ENCODE assay signal across 1 cellular context in genomic region chr2:85420743-85421705, GRCh38.
TF ChIP-seq lines count a peak whose summit lies in the region.

No MANE protein-coding gene starts in this region.

TF ChIP-seq in HepG2, 621 proteins besides CTCF, POLR2A, EP300 and RAD21 (continued from another document and continues in another):
- TF ChIP-seq HMGXB3 (CRISPR knock-in tag; IDR thresholded peaks at IDR 0.05; ENCODE audit: borderline replicate concordance) (peak; percentile 83), ESRRA (CRISPR knock-in tag; IDR thresholded peaks at IDR 0.05; ENCODE audit: low read depth) (peak; percentile 30), TOPORS (CRISPR knock-in tag; IDR thresholded peaks at IDR 0.05) (no peak), THRA (CRISPR knock-in tag; IDR thresholded peaks at IDR 0.05; ENCODE audit: borderline replicate concordance) (peak; percentile 97), ZNF543 (CRISPR knock-in tag; IDR thresholded peaks at IDR 0.05) (peak; percentile 49; the same call in 1 of the 2 replicates), ZSCAN9 (CRISPR knock-in tag; IDR thresholded peaks at IDR 0.05; ENCODE audit: borderline replicate concordance) (peak; percentile 84; the same call in 1 of the 2 replicates), KLF11 (CRISPR knock-in tag; IDR thresholded peaks at IDR 0.05) (peak; percentile 95), ONECUT2 (CRISPR knock-in tag; IDR thresholded peaks at IDR 0.05) (peak; percentile 93), MAF1 (CRISPR knock-in tag; IDR thresholded peaks at IDR 0.05; ENCODE audit: borderline replicate concordance) (0 out of 2 replicates have a peak, but pooled peaks have one; percentile 74), HHEX (CRISPR knock-in tag; IDR thresholded peaks at IDR 0.05) (peak; percentile 93), FOXK2 (IDR thresholded peaks at IDR 0.05) (0 out of 2 replicates have a peak, but pooled peaks have one; percentile 31), TAF15 (IDR thresholded peaks at IDR 0.05; ENCODE audit: low read depth, low read length, poor library complexity, severe bottlenecking) (peak; percentile 64), TBX3 (IDR thresholded peaks at IDR 0.05; ENCODE audit: borderline replicate concordance) (peak; percentile 97), FOSL2 (CRISPR knock-in tag; IDR thresholded peaks at IDR 0.05) (peak; percentile 99), FOXK1 (CRISPR knock-in tag; IDR thresholded peaks at IDR 0.05; ENCODE audit: borderline replicate concordance, low read depth) (peak; percentile 95), ZMYM3 (CRISPR knock-in tag; IDR thresholded peaks at IDR 0.05) (peak; percentile 60; the same call in 1 of the 2 replicates), ZKSCAN8 (CRISPR knock-in tag; IDR thresholded peaks at IDR 0.05; ENCODE audit: borderline replicate concordance) (peak; percentile 96), YEATS4 (CRISPR knock-in tag; IDR thresholded peaks at IDR 0.05; ENCODE audit: borderline replicate concordance) (peak; percentile 59), NFYC (CRISPR knock-in tag; IDR thresholded peaks at IDR 0.05) (peak; percentile 32; the same call in 1 of the 2 replicates), KMT2A (CRISPR knock-in tag; IDR thresholded peaks at IDR 0.05) (peak; percentile 82), ZNF263 (CRISPR knock-in tag; IDR thresholded peaks at IDR 0.05) (peak; percentile 76), KDM4B (CRISPR knock-in tag; IDR thresholded peaks at IDR 0.05) (peak; percentile 96), ZNF563 (CRISPR knock-in tag; IDR thresholded peaks at IDR 0.05) (0 out of 2 replicates have a peak, but pooled peaks have one; percentile 29), ZNF275 (CRISPR knock-in tag; IDR thresholded peaks at IDR 0.05; ENCODE audit: borderline replicate concordance) (peak; percentile 60; the same call in 1 of the 2 replicates), U2AF1 (optimal IDR thresholded peaks at IDR 0.05; ENCODE audit: low read depth, low read length) (peak; percentile 66), GFI1 (CRISPR knock-in tag; IDR thresholded peaks at IDR 0.05; ENCODE audit: borderline replicate concordance) (peak; percentile 92), ZBTB20 (CRISPR knock-in tag; IDR thresholded peaks at IDR 0.05; ENCODE audit: borderline replicate concordance, low read depth) (peak; percentile 81; the same call in 1 of the 2 replicates), FOXA1 (IDR thresholded peaks at IDR 0.05) (peak; percentile 88), FOXA1 (CRISPR knock-in tag; IDR thresholded peaks at IDR 0.05) (peak; percentile 98), ZNF549 (CRISPR knock-in tag; IDR thresholded peaks at IDR 0.05) (0 out of 2 replicates have a peak, but pooled peaks have one; percentile 9), ZNF280D (CRISPR knock-in tag; IDR thresholded peaks at IDR 0.05) (peak; percentile 3; the same call in 1 of the 2 replicates), ZNF430 (CRISPR knock-in tag; IDR thresholded peaks at IDR 0.05) (peak; percentile 88), NRL (CRISPR knock-in tag; IDR thresholded peaks at IDR 0.05; ENCODE audit: borderline replicate concordance) (peak; percentile 86), ZFAT (CRISPR knock-in tag; conservative IDR thresholded peaks at IDR 0.05) (no peak), ZNF569 (CRISPR knock-in tag; IDR thresholded peaks at IDR 0.05; ENCODE audit: borderline replicate concordance) (no peak; the same call in 1 of the 2 replicates), ZHX1 (CRISPR knock-in tag; IDR thresholded peaks at IDR 0.05; ENCODE audit: low read depth) (0 out of 2 replicates have a peak, but pooled peaks have one; percentile 26), IKZF5 (CRISPR knock-in tag; IDR thresholded peaks at IDR 0.05) (peak; percentile 97), ZNF24 (IDR thresholded peaks at IDR 0.05) (0 out of 2 replicates have a peak, but pooled peaks have one; percentile 44), NCOA1 (CRISPR knock-in tag; IDR thresholded peaks at IDR 0.05) (peak; percentile 64; the same call in 1 of the 2 replicates), MXI1 (IDR thresholded peaks at IDR 0.05; ENCODE audit: borderline replicate concordance, low read depth, low read length) (peak; percentile 84; the same call in 1 of the 3 replicates), HNF1A (IDR thresholded peaks at IDR 0.05; ENCODE audit: low read depth) (peak; percentile 77), HNF1A (CRISPR knock-in tag; IDR thresholded peaks at IDR 0.05; ENCODE audit: borderline replicate concordance) (peak; percentile 91; the same call in 1 of the 2 replicates), ZFP82 (CRISPR knock-in tag; IDR thresholded peaks at IDR 0.05; ENCODE audit: borderline replicate concordance) (peak; percentile 95), ZSCAN20 (CRISPR knock-in tag; IDR thresholded peaks at IDR 0.05; ENCODE audit: borderline replicate concordance) (peak; percentile 93; the same call in 1 of the 2 replicates), MTF2 (CRISPR knock-in tag; IDR thresholded peaks at IDR 0.05; ENCODE audit: borderline replicate concordance) (no peak)
